8 cellular contexts compared by ENCODE assay signal in genomic region chr6:29702519-29703103, GRCh38.
DNase-seq lines count a peak whose midpoint lies in the region; ATAC-seq and TF ChIP-seq lines count a peak whose summit lies in the region.

No MANE protein-coding gene starts in this region.

- H3K27me3 Mint-ChIP-seq in stimulated activated memory B cell treated with anti-CD40 and anti-IgM and Interleukin-4, amounts not matched to agents 10 μg/mL and 1 μg/mL and 100 μg/mL, for 72 hours: peaks cover 66% of the 10 kb centered on the region

- no peak overlapping the region for H3K4me3 ChIP-seq in WERI-Rb-1 (ENCODE audit: low read depth, low read length)
- no peak overlapping the region for H3K4me3 ChIP-seq in cardiac fibroblast (replicated peaks in 1 of 2; ENCODE audit: low read depth in 2 of 2, low read length in 2 of 2)

- no peaks in the 10 kb centered on the region for H3K36me3 ChIP-seq in WERI-Rb-1

- peaks cover 7% of the 10 kb centered on the region for H3K4me1 Mint-ChIP-seq in stimulated activated memory B cell treated with anti-CD40 and anti-IgM and Interleukin-4, amounts not matched to agents 10 μg/mL and 1 μg/mL and 100 μg/mL, for 72 hours

- H3K36me3 Mint-ChIP-seq in stimulated activated memory B cell treated with anti-CD40 and anti-IgM and Interleukin-4, amounts not matched to agents 10 μg/mL and 1 μg/mL and 100 μg/mL, for 72 hours: no peaks in the 10 kb centered on the region

- peak; percentile 71 for DNase-seq in CD1c-positive myeloid dendritic cell (ENCODE audit: extremely low spot score)
- peak; percentile 91 for DNase-seq in WERI-Rb-1
- DNase-seq in cardiac fibroblast (ENCODE audit: low read depth in 2 of 2): peak; percentile 45 to 47
- DNase-seq in medulla oblongata (ENCODE audit: extremely low spot score): peak; percentile 45

- peak; percentile 54 for ATAC-seq in HG03439 (IDR thresholded peaks at IDR 0.05; ENCODE audit: unreplicated experiment)
- peak; percentile 84 for ATAC-seq in stimulated activated memory B cell treated with anti-CD40 and anti-IgM and Interleukin-4, amounts not matched to agents 10 μg/mL and 1 μg/mL and 100 μg/mL, for 72 hours
- ATAC-seq in GM18517 (IDR thresholded peaks at IDR 0.05; ENCODE audit: unreplicated experiment): no peak
- ATAC-seq in HG03097 (IDR thresholded peaks at IDR 0.05; ENCODE audit: low FRiP score, unreplicated experiment): no peak

- no peak overlapping the region for H3K27ac ChIP-seq in WERI-Rb-1

- H3K27ac Mint-ChIP-seq in stimulated activated memory B cell treated with anti-CD40 and anti-IgM and Interleukin-4, amounts not matched to agents 10 μg/mL and 1 μg/mL and 100 μg/mL, for 72 hours: no peak overlapping the region

- TF ChIP-seq CTCF in WERI-Rb-1 (IDR thresholded peaks at IDR 0.05; ENCODE audit: low read depth, low read length) (peak; percentile 100), cardiac fibroblast (IDR thresholded peaks at IDR 0.05; ENCODE audit: low read depth, low read length) (peak; percentile 77)

- no peaks in the 10 kb centered on the region for H3K9me3 Mint-ChIP-seq in stimulated activated memory B cell treated with anti-CD40 and anti-IgM and Interleukin-4, amounts not matched to agents 10 μg/mL and 1 μg/mL and 100 μg/mL, for 72 hours

- no peak overlapping the region for H3K4me3 Mint-ChIP-seq in stimulated activated memory B cell treated with anti-CD40 and anti-IgM and Interleukin-4, amounts not matched to agents 10 μg/mL and 1 μg/mL and 100 μg/mL, for 72 hours

- peaks cover 29% of the 10 kb centered on the region for H3K27me3 ChIP-seq in WERI-Rb-1 (ENCODE audit: insufficient read depth, low read depth, severe bottlenecking)

- H3K9me3 ChIP-seq in WERI-Rb-1 (ENCODE audit: severe bottlenecking): no peaks in the 10 kb centered on the region

Comparison
In these comparisons a context has a peak if more than half of its experiments do, and no peak if none do; other contexts are left out.
1. ATAC-seq: peak in HG03439 (single experiment) and stimulated activated memory B cell treated with anti-CD40 and anti-IgM and Interleukin-4, amounts not matched to agents 10 μg/mL and 1 μg/mL and 100 μg/mL, for 72 hours (single experiment); none in GM18517 (single experiment) and HG03097 (single experiment).
2. Peak in every context shown above with its lines, with median percentiles within 50 percentile points of each other: DNase-seq.